In the genomic region with DNA sequence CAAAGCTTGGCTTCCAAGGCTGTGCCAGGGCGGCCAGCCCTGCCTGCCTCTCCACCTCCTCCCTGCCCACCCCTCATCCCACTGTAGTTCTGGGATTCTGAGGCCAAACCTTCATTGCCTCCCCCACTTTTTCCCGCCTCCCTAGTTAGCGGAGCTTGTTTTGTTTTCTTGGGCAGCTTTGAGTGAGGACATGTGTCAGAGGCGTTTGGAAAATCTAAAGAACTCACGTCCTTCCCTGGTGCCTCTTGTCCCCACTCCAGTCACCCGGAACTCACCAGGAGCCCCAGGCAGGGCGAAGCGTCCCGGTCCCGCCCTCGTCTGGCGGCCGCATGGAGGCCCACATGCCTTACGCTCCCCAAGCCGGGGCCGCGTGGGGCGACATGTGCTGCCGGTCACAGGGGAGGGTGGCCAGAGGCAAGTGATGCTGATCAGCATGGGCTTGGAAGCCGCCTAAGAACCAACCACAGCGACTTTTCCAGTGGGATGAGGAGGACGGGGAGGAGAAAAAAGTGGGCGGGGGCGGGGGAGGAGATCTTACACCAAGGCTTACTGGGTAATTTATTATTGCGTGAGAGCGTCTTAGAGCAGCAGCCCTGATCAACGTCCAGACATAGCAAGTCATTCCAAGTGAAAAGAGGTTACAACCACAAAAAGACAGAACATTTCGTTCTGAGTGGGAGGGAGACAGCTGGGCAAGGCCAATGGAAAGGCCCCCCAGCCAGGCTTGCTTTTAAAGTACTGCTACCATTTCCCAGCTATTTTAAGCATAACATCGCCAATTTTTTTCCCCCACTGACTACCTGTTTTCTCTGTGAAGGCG, we compare ENCODE assay signal across 1 cellular context.
TF ChIP-seq lines count a peak whose summit lies in the region.

No MANE protein-coding gene starts in this region.

TF ChIP-seq in K562, 482 proteins besides CTCF, POLR2A, EP300 and RAD21 (continued from another document and continues in another):
- TF ChIP-seq, protein P1, sequence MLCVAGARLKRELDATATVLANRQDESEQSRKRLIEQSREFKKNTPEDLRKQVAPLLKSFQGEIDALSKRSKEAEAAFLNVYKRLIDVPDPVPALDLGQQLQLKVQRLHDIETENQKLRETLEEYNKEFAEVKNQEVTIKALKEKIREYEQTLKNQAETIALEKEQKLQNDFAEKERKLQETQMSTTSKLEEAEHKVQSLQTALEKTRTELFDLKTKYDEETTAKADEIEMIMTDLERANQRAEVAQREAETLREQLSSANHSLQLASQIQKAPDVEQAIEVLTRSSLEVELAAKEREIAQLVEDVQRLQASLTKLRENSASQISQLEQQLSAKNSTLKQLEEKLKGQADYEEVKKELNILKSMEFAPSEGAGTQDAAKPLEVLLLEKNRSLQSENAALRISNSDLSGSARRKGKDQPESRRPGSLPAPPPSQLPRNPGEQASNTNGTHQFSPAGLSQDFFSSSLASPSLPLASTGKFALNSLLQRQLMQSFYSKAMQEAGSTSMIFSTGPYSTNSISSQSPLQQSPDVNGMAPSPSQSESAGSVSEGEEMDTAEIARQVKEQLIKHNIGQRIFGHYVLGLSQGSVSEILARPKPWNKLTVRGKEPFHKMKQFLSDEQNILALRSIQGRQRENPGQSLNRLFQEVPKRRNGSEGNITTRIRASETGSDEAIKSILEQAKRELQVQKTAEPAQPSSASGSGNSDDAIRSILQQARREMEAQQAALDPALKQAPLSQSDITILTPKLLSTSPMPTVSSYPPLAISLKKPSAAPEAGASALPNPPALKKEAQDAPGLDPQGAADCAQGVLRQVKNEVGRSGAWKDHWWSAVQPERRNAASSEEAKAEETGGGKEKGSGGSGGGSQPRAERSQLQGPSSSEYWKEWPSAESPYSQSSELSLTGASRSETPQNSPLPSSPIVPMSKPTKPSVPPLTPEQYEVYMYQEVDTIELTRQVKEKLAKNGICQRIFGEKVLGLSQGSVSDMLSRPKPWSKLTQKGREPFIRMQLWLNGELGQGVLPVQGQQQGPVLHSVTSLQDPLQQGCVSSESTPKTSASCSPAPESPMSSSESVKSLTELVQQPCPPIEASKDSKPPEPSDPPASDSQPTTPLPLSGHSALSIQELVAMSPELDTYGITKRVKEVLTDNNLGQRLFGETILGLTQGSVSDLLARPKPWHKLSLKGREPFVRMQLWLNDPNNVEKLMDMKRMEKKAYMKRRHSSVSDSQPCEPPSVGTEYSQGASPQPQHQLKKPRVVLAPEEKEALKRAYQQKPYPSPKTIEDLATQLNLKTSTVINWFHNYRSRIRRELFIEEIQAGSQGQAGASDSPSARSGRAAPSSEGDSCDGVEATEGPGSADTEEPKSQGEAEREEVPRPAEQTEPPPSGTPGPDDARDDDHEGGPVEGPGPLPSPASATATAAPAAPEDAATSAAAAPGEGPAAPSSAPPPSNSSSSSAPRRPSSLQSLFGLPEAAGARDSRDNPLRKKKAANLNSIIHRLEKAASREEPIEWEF (CRISPR knock-in tag; IDR thresholded peaks at IDR 0.05) = no peak
- TF ChIP-seq TAF1 (IDR thresholded peaks at IDR 0.05; ENCODE audit: control insufficient read depth, extremely low read depth, insufficient read depth, low read length, severe bottlenecking) (no peak), NR3C1 (CRISPR knock-in tag; IDR thresholded peaks at IDR 0.05) (peak; percentile 94; the same call in 1 of the 2 replicates), MEIS2 (IDR thresholded peaks at IDR 0.05; ENCODE audit: partially characterized antibody) (peak; percentile 31), HOXB6 (CRISPR knock-in tag; IDR thresholded peaks at IDR 0.05; ENCODE audit: borderline replicate concordance) (no peak), GATA2 (CRISPR knock-in tag; IDR thresholded peaks at IDR 0.05) (no peak), TCFL5 (CRISPR knock-in tag; conservative IDR thresholded peaks at IDR 0.05) (no peak), PRMT5 (CRISPR knock-in tag; IDR thresholded peaks at IDR 0.05) (peak; percentile 53; the same call in 1 of the 2 replicates), MYNN (IDR thresholded peaks at IDR 0.05) (no peak), MYNN (CRISPR knock-in tag; IDR thresholded peaks at IDR 0.05) (no peak), ILF3 (IDR thresholded peaks at IDR 0.05; ENCODE audit: borderline replicate concordance) (no peak)
- TF ChIP-seq, protein P2, sequence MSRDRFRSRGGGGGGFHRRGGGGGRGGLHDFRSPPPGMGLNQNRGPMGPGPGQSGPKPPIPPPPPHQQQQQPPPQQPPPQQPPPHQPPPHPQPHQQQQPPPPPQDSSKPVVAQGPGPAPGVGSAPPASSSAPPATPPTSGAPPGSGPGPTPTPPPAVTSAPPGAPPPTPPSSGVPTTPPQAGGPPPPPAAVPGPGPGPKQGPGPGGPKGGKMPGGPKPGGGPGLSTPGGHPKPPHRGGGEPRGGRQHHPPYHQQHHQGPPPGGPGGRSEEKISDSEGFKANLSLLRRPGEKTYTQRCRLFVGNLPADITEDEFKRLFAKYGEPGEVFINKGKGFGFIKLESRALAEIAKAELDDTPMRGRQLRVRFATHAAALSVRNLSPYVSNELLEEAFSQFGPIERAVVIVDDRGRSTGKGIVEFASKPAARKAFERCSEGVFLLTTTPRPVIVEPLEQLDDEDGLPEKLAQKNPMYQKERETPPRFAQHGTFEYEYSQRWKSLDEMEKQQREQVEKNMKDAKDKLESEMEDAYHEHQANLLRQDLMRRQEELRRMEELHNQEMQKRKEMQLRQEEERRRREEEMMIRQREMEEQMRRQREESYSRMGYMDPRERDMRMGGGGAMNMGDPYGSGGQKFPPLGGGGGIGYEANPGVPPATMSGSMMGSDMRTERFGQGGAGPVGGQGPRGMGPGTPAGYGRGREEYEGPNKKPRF (IDR thresholded peaks at IDR 0.05; ENCODE audit: low read depth, low read length) = no peak
- TF ChIP-seq, protein P3, sequence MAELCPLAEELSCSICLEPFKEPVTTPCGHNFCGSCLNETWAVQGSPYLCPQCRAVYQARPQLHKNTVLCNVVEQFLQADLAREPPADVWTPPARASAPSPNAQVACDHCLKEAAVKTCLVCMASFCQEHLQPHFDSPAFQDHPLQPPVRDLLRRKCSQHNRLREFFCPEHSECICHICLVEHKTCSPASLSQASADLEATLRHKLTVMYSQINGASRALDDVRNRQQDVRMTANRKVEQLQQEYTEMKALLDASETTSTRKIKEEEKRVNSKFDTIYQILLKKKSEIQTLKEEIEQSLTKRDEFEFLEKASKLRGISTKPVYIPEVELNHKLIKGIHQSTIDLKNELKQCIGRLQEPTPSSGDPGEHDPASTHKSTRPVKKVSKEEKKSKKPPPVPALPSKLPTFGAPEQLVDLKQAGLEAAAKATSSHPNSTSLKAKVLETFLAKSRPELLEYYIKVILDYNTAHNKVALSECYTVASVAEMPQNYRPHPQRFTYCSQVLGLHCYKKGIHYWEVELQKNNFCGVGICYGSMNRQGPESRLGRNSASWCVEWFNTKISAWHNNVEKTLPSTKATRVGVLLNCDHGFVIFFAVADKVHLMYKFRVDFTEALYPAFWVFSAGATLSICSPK (IDR thresholded peaks at IDR 0.05; ENCODE audit: borderline replicate concordance) = no peak
- TF ChIP-seq, protein P4, sequence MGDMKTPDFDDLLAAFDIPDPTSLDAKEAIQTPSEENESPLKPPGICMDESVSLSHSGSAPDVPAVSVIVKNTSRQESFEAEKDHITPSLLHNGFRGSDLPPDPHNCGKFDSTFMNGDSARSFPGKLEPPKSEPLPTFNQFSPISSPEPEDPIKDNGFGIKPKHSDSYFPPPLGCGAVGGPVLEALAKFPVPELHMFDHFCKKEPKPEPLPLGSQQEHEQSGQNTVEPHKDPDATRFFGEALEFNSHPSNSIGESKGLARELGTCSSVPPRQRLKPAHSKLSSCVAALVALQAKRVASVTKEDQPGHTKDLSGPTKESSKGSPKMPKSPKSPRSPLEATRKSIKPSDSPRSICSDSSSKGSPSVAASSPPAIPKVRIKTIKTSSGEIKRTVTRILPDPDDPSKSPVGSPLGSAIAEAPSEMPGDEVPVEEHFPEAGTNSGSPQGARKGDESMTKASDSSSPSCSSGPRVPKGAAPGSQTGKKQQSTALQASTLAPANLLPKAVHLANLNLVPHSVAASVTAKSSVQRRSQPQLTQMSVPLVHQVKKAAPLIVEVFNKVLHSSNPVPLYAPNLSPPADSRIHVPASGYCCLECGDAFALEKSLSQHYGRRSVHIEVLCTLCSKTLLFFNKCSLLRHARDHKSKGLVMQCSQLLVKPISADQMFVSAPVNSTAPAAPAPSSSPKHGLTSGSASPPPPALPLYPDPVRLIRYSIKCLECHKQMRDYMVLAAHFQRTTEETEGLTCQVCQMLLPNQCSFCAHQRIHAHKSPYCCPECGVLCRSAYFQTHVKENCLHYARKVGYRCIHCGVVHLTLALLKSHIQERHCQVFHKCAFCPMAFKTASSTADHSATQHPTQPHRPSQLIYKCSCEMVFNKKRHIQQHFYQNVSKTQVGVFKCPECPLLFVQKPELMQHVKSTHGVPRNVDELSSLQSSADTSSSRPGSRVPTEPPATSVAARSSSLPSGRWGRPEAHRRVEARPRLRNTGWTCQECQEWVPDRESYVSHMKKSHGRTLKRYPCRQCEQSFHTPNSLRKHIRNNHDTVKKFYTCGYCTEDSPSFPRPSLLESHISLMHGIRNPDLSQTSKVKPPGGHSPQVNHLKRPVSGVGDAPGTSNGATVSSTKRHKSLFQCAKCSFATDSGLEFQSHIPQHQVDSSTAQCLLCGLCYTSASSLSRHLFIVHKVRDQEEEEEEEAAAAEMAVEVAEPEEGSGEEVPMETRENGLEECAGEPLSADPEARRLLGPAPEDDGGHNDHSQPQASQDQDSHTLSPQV (IDR thresholded peaks at IDR 0.05) = peak; percentile 89
- TF ChIP-seq, protein P5, sequence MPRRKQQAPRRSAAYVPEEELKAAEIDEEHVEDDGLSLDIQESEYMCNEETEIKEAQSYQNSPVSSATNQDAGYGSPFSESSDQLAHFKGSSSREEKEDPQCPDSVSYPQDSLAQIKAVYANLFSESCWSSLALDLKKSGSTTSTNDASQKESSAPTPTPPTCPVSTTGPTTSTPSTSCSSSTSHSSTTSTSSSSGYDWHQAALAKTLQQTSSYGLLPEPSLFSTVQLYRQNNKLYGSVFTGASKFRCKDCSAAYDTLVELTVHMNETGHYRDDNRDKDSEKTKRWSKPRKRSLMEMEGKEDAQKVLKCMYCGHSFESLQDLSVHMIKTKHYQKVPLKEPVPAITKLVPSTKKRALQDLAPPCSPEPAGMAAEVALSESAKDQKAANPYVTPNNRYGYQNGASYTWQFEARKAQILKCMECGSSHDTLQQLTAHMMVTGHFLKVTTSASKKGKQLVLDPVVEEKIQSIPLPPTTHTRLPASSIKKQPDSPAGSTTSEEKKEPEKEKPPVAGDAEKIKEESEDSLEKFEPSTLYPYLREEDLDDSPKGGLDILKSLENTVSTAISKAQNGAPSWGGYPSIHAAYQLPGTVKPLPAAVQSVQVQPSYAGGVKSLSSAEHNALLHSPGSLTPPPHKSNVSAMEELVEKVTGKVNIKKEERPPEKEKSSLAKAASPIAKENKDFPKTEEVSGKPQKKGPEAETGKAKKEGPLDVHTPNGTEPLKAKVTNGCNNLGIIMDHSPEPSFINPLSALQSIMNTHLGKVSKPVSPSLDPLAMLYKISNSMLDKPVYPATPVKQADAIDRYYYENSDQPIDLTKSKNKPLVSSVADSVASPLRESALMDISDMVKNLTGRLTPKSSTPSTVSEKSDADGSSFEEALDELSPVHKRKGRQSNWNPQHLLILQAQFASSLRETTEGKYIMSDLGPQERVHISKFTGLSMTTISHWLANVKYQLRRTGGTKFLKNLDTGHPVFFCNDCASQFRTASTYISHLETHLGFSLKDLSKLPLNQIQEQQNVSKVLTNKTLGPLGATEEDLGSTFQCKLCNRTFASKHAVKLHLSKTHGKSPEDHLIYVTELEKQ (CRISPR knock-in tag; IDR thresholded peaks at IDR 0.05) = no peak
- TF ChIP-seq, protein P6, sequence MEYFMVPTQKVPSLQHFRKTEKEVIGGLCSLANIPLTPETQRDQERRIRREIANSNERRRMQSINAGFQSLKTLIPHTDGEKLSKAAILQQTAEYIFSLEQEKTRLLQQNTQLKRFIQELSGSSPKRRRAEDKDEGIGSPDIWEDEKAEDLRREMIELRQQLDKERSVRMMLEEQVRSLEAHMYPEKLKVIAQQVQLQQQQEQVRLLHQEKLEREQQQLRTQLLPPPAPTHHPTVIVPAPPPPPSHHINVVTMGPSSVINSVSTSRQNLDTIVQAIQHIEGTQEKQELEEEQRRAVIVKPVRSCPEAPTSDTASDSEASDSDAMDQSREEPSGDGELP (CRISPR knock-in tag; IDR thresholded peaks at IDR 0.05; ENCODE audit: borderline replicate concordance) = peak; percentile 87
- TF ChIP-seq, protein P7, sequence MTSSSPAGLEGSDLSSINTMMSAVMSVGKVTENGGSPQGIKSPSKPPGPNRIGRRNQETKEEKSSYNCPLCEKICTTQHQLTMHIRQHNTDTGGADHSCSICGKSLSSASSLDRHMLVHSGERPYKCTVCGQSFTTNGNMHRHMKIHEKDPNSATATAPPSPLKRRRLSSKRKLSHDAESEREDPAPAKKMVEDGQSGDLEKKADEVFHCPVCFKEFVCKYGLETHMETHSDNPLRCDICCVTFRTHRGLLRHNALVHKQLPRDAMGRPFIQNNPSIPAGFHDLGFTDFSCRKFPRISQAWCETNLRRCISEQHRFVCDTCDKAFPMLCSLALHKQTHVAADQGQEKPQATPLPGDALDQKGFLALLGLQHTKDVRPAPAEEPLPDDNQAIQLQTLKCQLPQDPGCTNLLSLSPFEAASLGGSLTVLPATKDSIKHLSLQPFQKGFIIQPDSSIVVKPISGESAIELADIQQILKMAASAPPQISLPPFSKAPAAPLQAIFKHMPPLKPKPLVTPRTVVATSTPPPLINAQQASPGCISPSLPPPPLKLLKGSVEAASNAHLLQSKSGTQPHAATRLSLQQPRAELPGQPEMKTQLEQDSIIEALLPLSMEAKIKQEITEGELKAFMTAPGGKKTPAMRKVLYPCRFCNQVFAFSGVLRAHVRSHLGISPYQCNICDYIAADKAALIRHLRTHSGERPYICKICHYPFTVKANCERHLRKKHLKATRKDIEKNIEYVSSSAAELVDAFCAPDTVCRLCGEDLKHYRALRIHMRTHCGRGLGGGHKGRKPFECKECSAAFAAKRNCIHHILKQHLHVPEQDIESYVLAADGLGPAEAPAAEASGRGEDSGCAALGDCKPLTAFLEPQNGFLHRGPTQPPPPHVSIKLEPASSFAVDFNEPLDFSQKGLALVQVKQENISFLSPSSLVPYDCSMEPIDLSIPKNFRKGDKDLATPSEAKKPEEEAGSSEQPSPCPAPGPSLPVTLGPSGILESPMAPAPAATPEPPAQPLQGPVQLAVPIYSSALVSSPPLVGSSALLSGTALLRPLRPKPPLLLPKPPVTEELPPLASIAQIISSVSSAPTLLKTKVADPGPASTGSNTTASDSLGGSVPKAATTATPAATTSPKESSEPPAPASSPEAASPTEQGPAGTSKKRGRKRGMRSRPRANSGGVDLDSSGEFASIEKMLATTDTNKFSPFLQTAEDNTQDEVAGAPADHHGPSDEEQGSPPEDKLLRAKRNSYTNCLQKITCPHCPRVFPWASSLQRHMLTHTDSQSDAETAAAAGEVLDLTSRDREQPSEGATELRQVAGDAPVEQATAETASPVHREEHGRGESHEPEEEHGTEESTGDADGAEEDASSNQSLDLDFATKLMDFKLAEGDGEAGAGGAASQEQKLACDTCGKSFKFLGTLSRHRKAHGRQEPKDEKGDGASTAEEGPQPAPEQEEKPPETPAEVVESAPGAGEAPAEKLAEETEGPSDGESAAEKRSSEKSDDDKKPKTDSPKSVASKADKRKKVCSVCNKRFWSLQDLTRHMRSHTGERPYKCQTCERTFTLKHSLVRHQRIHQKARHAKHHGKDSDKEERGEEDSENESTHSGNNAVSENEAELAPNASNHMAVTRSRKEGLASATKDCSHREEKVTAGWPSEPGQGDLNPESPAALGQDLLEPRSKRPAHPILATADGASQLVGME (CRISPR knock-in tag; IDR thresholded peaks at IDR 0.05) = no peak
